Comparison of ENCODE assay signal across 14 cellular contexts in the genomic region with DNA sequence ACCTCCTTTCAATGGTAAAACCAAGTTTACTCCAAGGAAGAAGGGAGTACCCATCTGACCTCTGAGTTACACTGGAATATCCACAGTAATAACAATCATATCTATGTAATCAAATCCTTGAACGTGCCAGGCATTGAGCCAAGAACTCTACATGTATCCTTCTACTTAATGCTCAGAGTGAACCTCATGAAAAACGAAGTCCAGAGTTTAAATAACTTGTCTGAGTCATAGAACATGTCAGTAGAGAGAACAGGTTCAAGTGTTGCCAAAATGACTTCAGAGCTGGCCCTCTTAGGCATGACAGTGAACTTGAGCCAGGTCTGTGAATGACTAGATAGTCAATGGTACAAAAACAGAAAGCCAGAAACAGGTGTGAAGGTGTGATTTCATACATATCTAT.
DNase-seq lines count a peak whose midpoint lies in the region; ATAC-seq, FAIRE-seq and TF ChIP-seq lines count a peak whose summit lies in the region.
"Had no signal": no experiment of that assay in that cellular context is flagged by ENCODE, and none has a peak within 500 bp of the region (broad histone marks: within the 10 kb centered on the region; RNA-seq: fewer than 3 reads in every experiment).

No MANE protein-coding gene starts in this region.

- WGBS in stomach, 5 donors: 5 to 13% (median 11%) methylated on average over 2 of the region's 2 CpGs

- H3K4me3 ChIP-seq in SJCRH30: no peak overlapping the region
- no peak overlapping the region for H3K4me3 ChIP-seq in fibroblast of lung (replicated peaks in 1 of 4; ENCODE audit: control extremely low read depth in 1 of 4, insufficient read depth in 1 of 4, low read depth in 3 of 4, low read length in 4 of 4)
- H3K4me3 ChIP-seq in stomach: no peak overlapping the region

- peak; percentile 5 for DNase-seq in SIG-M5 treated with dmso at 0.1 percent for 504 hours (lab: John Stamatoyannopoulos, UW; ENCODE audit: unreplicated experiment)
- DNase-seq in SIG-M5 (lab: John Stamatoyannopoulos, UW): no peak
- peak; percentile 16 to 48 for DNase-seq in SJCRH30
- DNase-seq in fibroblast of lung (ENCODE audit: low read depth in 2 of 2): peak; percentile 53 to 86
- DNase-seq in stomach: peak; percentile 65
- no peak for DNase-seq in RCC 7860 (ENCODE audit: low spot score)
- DNase-seq: ACHN, anterior cingulate cortex, DND-41, trophoblast cell had no signal

- H3K4me1 ChIP-seq in SJCRH30 (no peaks in the 10 kb centered on the region; the same call in 1 of the 2 replicates), fibroblast of lung (ENCODE audit: control insufficient read depth, extremely low read depth, insufficient read depth, low read length) (no peaks in the 10 kb centered on the region), stomach (peaks cover 0 to 7% (median 6%) of the 10 kb centered on the region in 4 donors)

- H3K36me3 ChIP-seq in SJCRH30 (no peaks in the 10 kb centered on the region), fibroblast of lung (ENCODE audit: control insufficient read depth, insufficient read depth, low read length) (no peaks in the 10 kb centered on the region), stomach (no peaks in the 10 kb centered on the region)

- no peak overlapping the region for H2AFZ ChIP-seq in fibroblast of lung (ENCODE audit: low read length)

- H3K27ac ChIP-seq in SJCRH30 (no peak overlapping the region), fibroblast of lung (ENCODE audit: insufficient read depth, low read length) (no peak overlapping the region), stomach (no peak overlapping the region)

- FAIRE-seq in RCC 7860 (lab: Jason Lieb, UNC): no peak

- H3K4me2 ChIP-seq in fibroblast of lung (ENCODE audit: extremely low read depth, insufficient read depth, low read length): no peak overlapping the region

- TF ChIP-seq POLR2A in stomach (IDR thresholded peaks at IDR 0.05): no peak

- H3K27me3 ChIP-seq in SJCRH30: no peaks in the 10 kb centered on the region
- no peaks in the 10 kb centered on the region for H3K27me3 ChIP-seq in fibroblast of lung (ENCODE audit: control insufficient read depth, insufficient read depth, low read length)
- H3K27me3 ChIP-seq in stomach: no peaks in the 10 kb centered on the region

- TF ChIP-seq CTCF in fibroblast of lung (conservative IDR thresholded peaks at IDR 0.05 in 1 of 2, IDR thresholded peaks at IDR 0.05 in 1 of 2; ENCODE audit: low read depth in 1 of 2, low read length in 2 of 2) (no peak), stomach (IDR thresholded peaks at IDR 0.05) (no peak)

- no peak for TF ChIP-seq EP300 in stomach (IDR thresholded peaks at IDR 0.05)

- no peak overlapping the region for H3K9ac ChIP-seq in fibroblast of lung (ENCODE audit: insufficient read depth, low read length)

- no peaks in the 10 kb centered on the region for H4K20me1 ChIP-seq in fibroblast of lung (ENCODE audit: control insufficient read depth, extremely low read depth, insufficient read depth, low read length)

- H3K9me3 ChIP-seq in SJCRH30 (replicated peaks) (peaks cover 7% of the 10 kb centered on the region; the same call in 1 of the 2 replicates), fibroblast of lung (ENCODE audit: control insufficient read depth, insufficient read depth, low read depth, low read length) (no peaks in the 10 kb centered on the region), stomach (peaks cover 0 to 30% (median 22%) of the 10 kb centered on the region in 4 donors)

- ATAC-seq in HG02840 (IDR thresholded peaks at IDR 0.05; ENCODE audit: low FRiP score, unreplicated experiment) (no peak), GM19324 (IDR thresholded peaks at IDR 0.05; ENCODE audit: low FRiP score, unreplicated experiment) (no peak)
- ATAC-seq: HCT116; natural killer cell treated with Interleukin-12 subunit alpha and Interleukin-12 subunit beta and Interleukin-15 and Interleukin-18, amount 100 ng/mL, for 72 hours had no signal

- no peaks in the 10 kb centered on the region for H3K79me2 ChIP-seq in fibroblast of lung (ENCODE audit: control insufficient read depth, insufficient read depth, low read length)

- intact Hi-C loops in stomach (cut with DNase I; ENCODE audit: low total_unique reads): no loop called here

Comparison
In these comparisons a context has a peak if more than half of its experiments do, and no peak if none do; other contexts are left out.
1. DNase-seq: peak in SIG-M5 treated with dmso at 0.1 percent for 504 hours (single experiment), SJCRH30 (2 of 2), fibroblast of lung (2 of 2) and stomach (single experiment); none in SIG-M5 (single experiment) and RCC 7860 (single experiment).